ENCODE assay signal across 8 cellular contexts in the genomic region with DNA sequence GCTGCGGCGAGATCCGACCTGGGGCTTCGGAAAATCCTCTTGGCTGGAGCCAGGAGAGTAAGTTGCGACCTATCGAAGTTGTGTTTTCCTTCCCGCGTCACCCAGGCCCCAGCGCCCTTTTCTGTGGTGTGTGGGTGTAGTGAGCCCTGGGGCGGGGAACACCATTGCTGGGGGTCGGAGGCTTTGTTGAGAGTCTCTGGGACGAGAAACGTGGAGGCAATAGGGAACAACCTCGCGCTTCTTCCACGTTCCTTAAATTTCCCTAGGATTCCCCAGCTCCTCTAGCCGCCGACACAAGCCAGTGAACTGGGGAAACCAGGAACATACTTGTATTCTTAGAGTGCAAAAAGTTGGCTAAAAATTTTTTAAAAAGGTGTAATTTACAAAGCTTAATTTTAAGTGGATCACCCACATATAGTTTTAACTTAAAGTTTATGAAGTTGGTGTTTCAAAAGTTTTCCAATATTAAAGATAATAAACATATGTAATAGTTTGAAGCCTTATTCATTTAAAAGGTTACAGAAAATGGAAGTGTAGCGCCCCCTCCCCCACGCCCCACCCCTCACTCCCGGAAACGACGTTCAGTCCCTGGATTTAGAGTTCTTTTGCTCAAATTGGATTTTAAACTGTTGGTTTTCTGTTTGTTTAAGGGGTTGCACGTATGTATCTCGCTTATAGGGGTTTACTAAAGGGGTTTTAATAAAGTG. TPM values are rescaled to one million over a fixed set of nuclear protein-coding genes. Genes with fewer than 3 reads are reported as not detected.
DNase-seq lines count a peak whose midpoint lies in the region; ATAC-seq and TF ChIP-seq lines count a peak whose summit lies in the region.

No MANE protein-coding gene starts in this region.

- H3K27me3 Mint-ChIP-seq in natural killer cell treated with Interleukin-12 subunit alpha and Interleukin-12 subunit beta and Interleukin-15 and Interleukin-18, amount 100 ng/mL, for 72 hours, result peaks cover 32 to 37% of the 10 kb centered on the region in 2 donors

- H3K36me3 ChIP-seq in BE2C (no peaks in the 10 kb centered on the region), MG63 (no peaks in the 10 kb centered on the region), ectodermal cell (ENCODE audit: control insufficient read depth, insufficient read depth, low read length) (no peaks in the 10 kb centered on the region)

- H3K9me3 Mint-ChIP-seq in natural killer cell treated with Interleukin-12 subunit alpha and Interleukin-12 subunit beta and Interleukin-15 and Interleukin-18, amount 100 ng/mL, for 72 hours, result no peaks in the 10 kb centered on the region

- peak overlapping the region; percentile 23 for H3K4me3 Mint-ChIP-seq in natural killer cell treated with Interleukin-12 subunit alpha and Interleukin-12 subunit beta and Interleukin-15 and Interleukin-18, amount 100 ng/mL, for 72 hours

- H3K4me1 ChIP-seq in BE2C (no peaks in the 10 kb centered on the region), ectodermal cell (ENCODE audit: control insufficient read depth, insufficient read depth, low read length) (peaks cover 8% of the 10 kb centered on the region)

- H3K27ac ChIP-seq in ectodermal cell (ENCODE audit: insufficient read depth, low read depth, low read length, poor library complexity, severe bottlenecking), result peak overlapping the region; percentile 50

- TF ChIP-seq CTCF in BE2C (IDR thresholded peaks at IDR 0.05; ENCODE audit: low read depth, low read length), result no peak

- no peak for DNase-seq in BE2C
- DNase-seq in MG63, result no peak
- no peak for DNase-seq in natural killer cell treated with Interleukin-12 subunit alpha and Interleukin-12 subunit beta and Interleukin-15 and Interleukin-18, amount 100 ng/mL, for 72 hours (ENCODE audit: low spot score)
- DNase-seq in NCI-H226, result no peak
- no peak for DNase-seq in NCI-H1694 treated with DMSO at 0.1 percent for 48 hours (lab: John Stamatoyannopoulos, UW)

- peak; percentile 6 for ATAC-seq in GM21381 (IDR thresholded peaks at IDR 0.05; ENCODE audit: unreplicated experiment)
- no peak for ATAC-seq in natural killer cell treated with Interleukin-12 subunit alpha and Interleukin-12 subunit beta and Interleukin-15 and Interleukin-18, amount 100 ng/mL, for 72 hours
- no peak for ATAC-seq in GM18520 (IDR thresholded peaks at IDR 0.05; ENCODE audit: unreplicated experiment)

- H3K9me3 ChIP-seq in BE2C (no peaks in the 10 kb centered on the region), MG63 (no peaks in the 10 kb centered on the region), ectodermal cell (ENCODE audit: control insufficient read depth, low read length) (no peaks in the 10 kb centered on the region)

- H3K27ac Mint-ChIP-seq in natural killer cell treated with Interleukin-12 subunit alpha and Interleukin-12 subunit beta and Interleukin-15 and Interleukin-18, amount 100 ng/mL, for 72 hours, result no peak overlapping the region

- peaks cover 4% of the 10 kb centered on the region for H3K36me3 Mint-ChIP-seq in natural killer cell treated with Interleukin-12 subunit alpha and Interleukin-12 subunit beta and Interleukin-15 and Interleukin-18, amount 100 ng/mL, for 72 hours

- H3K4me1 Mint-ChIP-seq in natural killer cell treated with Interleukin-12 subunit alpha and Interleukin-12 subunit beta and Interleukin-15 and Interleukin-18, amount 100 ng/mL, for 72 hours (ENCODE audit: low read depth in 2 of 2), result no peaks in the 10 kb centered on the region

- H3K27me3 ChIP-seq in BE2C, result peaks cover 16% of the 10 kb centered on the region
- H3K27me3 ChIP-seq in MG63, result no peaks in the 10 kb centered on the region
- peaks cover 28% of the 10 kb centered on the region for H3K27me3 ChIP-seq in ectodermal cell (ENCODE audit: control insufficient read depth, insufficient read depth, low read length, poor library complexity, severe bottlenecking)

- 1% methylated on average over 25 of the region's 25 CpGs for WGBS in ectodermal cell, 2 experiments

- H3K4me3 ChIP-seq in BE2C (ENCODE audit: low read depth, low read length), result peak overlapping the region; percentile 23; the same call in 1 of the 2 replicates
- H3K4me3 ChIP-seq in MG63, result peak overlapping the region; percentile 59
- H3K4me3 ChIP-seq in ectodermal cell (ENCODE audit: insufficient read depth, low read depth, low read length), result peak overlapping the region; percentile 95

RNA-seq across cellular contexts. Expression of gene DSG2, which starts 0.6 kb away (rescaled TPM):
- not detected for polyA plus RNA-seq in BE2C (2012; ENCODE audit: insufficient read depth, insufficient read length, low read depth)
- 8.8 and 12.7 TPM in 2 replicates for total RNA-seq in MG63 (2014; rRNA removed; shearing (Covaris generic); ENCODE audit: low replicate concordance)
- 50.6 TPM for polyA plus RNA-seq in ectodermal cell (2013, experiment 1 of 4)
- polyA plus RNA-seq in ectodermal cell (2013, experiment 2 of 4), result 56.5 TPM
- polyA plus RNA-seq in ectodermal cell (2013, experiment 3 of 4), result 50.5 TPM
- 53.4 TPM for polyA plus RNA-seq in ectodermal cell (2013, experiment 4 of 4)
- under 1 TPM in 1 of 2 donors, not detected in 1; 0.14 TPM for total RNA-seq in natural killer cell treated with Interleukin-12 subunit alpha and Interleukin-12 subunit beta and Interleukin-15 and Interleukin-18, amount 100 ng/mL, for 72 hours

RNA-seq across cellular contexts. Expression of gene DSG3, which starts 51.1 kb away (rescaled TPM):
- not detected for polyA plus RNA-seq in BE2C (2012; ENCODE audit: insufficient read depth, insufficient read length, low read depth)
- not detected in 2 replicates for total RNA-seq in MG63 (2014; rRNA removed; shearing (Covaris generic); ENCODE audit: low replicate concordance)
- not detected for polyA plus RNA-seq in ectodermal cell (2013, experiment 1 of 4)
- polyA plus RNA-seq in ectodermal cell (2013, experiment 2 of 4), result not detected
- polyA plus RNA-seq in ectodermal cell (2013, experiment 3 of 4), result not detected
- not detected for polyA plus RNA-seq in ectodermal cell (2013, experiment 4 of 4)
- not detected for total RNA-seq in natural killer cell treated with Interleukin-12 subunit alpha and Interleukin-12 subunit beta and Interleukin-15 and Interleukin-18, amount 100 ng/mL, for 72 hours

Comparison
In these comparisons a context has a peak if more than half of its experiments do, and no peak if none do; other contexts are left out.
1. H3K4me3 ChIP-seq: peak in every context shown above with its lines; median percentile 95 in ectodermal cell; 59 in MG63; 23 in BE2C.